In genomic region chr17:82037113-82037888, GRCh38 we compare ENCODE assay signal across 1 cellular context.
TF ChIP-seq lines count a peak whose summit lies in the region.

Gene DCXR (minus strand): TSS chr17:82037697. CDS start chr17:82037682, 15 bp downstream.

TF ChIP-seq in HepG2, 621 proteins besides CTCF, POLR2A, EP300 and RAD21 (continued from another document and continues in another):
- TF ChIP-seq TCF7L2 (IDR thresholded peaks at IDR 0.05; ENCODE audit: low read depth, low read length) (no peak), ZIK1 (CRISPR knock-in tag; IDR thresholded peaks at IDR 0.05; ENCODE audit: borderline replicate concordance, low read depth) (peak; percentile 93), JUNB (CRISPR knock-in tag; IDR thresholded peaks at IDR 0.05; ENCODE audit: borderline replicate concordance) (no peak), GATAD1 (CRISPR knock-in tag; IDR thresholded peaks at IDR 0.05) (peak; percentile 71; the same call in 1 of the 2 replicates), ZBTB49 (CRISPR knock-in tag; IDR thresholded peaks at IDR 0.05; ENCODE audit: borderline replicate concordance) (no peak), ZC3H4 (CRISPR knock-in tag; IDR thresholded peaks at IDR 0.05; ENCODE audit: borderline replicate concordance) (no peak), BCLAF1 (IDR thresholded peaks at IDR 0.05) (no peak), ZNF17 (CRISPR knock-in tag; IDR thresholded peaks at IDR 0.05) (no peak), TCF12 (IDR thresholded peaks at IDR 0.05) (no peak), TCF12 (CRISPR knock-in tag; IDR thresholded peaks at IDR 0.05) (peak; percentile 84; the same call in 1 of the 2 replicates), NR3C1 (CRISPR knock-in tag; IDR thresholded peaks at IDR 0.05) (no peak), ZBTB26 (CRISPR knock-in tag; IDR thresholded peaks at IDR 0.05; ENCODE audit: borderline replicate concordance) (peak; percentile 87; the same call in 1 of the 2 replicates), BCL3 (CRISPR knock-in tag; IDR thresholded peaks at IDR 0.05) (peak; percentile 92), DDIT3 (CRISPR knock-in tag; IDR thresholded peaks at IDR 0.05) (0 out of 2 replicates have a peak, but pooled peaks have one; percentile 54), ZNF746 (CRISPR knock-in tag; IDR thresholded peaks at IDR 0.05) (peak; percentile 47; the same call in 1 of the 2 replicates), CSRNP1 (CRISPR knock-in tag; IDR thresholded peaks at IDR 0.05) (peak; percentile 83), SIX1 (CRISPR knock-in tag; IDR thresholded peaks at IDR 0.05; ENCODE audit: borderline replicate concordance) (no peak), BRF2 (CRISPR knock-in tag; IDR thresholded peaks at IDR 0.05) (no peak), ZNF562 (CRISPR knock-in tag; IDR thresholded peaks at IDR 0.05; ENCODE audit: borderline replicate concordance) (no peak), FOXP1 (IDR thresholded peaks at IDR 0.05) (no peak), FOXP1 (CRISPR knock-in tag; IDR thresholded peaks at IDR 0.05) (peak; percentile 1; the same call in 1 of the 2 replicates), SKI (IDR thresholded peaks at IDR 0.05; ENCODE audit: partially characterized antibody) (peak; percentile 83), ETV5 (CRISPR knock-in tag; IDR thresholded peaks at IDR 0.05; ENCODE audit: borderline replicate concordance) (peak; percentile 67), ZNF33B (CRISPR knock-in tag; IDR thresholded peaks at IDR 0.05) (peak; percentile 94), DPF2 (CRISPR knock-in tag; IDR thresholded peaks at IDR 0.05; ENCODE audit: borderline replicate concordance, low read depth) (peak; percentile 43; the same call in 1 of the 2 replicates), HOXA5 (CRISPR knock-in tag; IDR thresholded peaks at IDR 0.05) (0 out of 2 replicates have a peak, but pooled peaks have one; percentile 50), HNF4G (IDR thresholded peaks at IDR 0.05; ENCODE audit: borderline replicate concordance, low read depth, low read length) (no peak), HNF4G (CRISPR knock-in tag; IDR thresholded peaks at IDR 0.05; ENCODE audit: borderline replicate concordance, low read depth) (peak; percentile 75), JDP2 (CRISPR knock-in tag; IDR thresholded peaks at IDR 0.05; ENCODE audit: borderline replicate concordance) (no peak; the same call in 1 of the 2 replicates), MAX (IDR thresholded peaks at IDR 0.05) (peak; percentile 80), ZNF878 (CRISPR knock-in tag; IDR thresholded peaks at IDR 0.05) (no peak; the same call in 1 of the 2 replicates), DBP (CRISPR knock-in tag; IDR thresholded peaks at IDR 0.05; ENCODE audit: not compliant biosample characterization) (no peak), THYN1 (CRISPR knock-in tag; IDR thresholded peaks at IDR 0.05; ENCODE audit: borderline replicate concordance, low read depth) (no peak), SALL1 (CRISPR knock-in tag; IDR thresholded peaks at IDR 0.05) (peak; percentile 94), ARID2 (CRISPR knock-in tag; IDR thresholded peaks at IDR 0.05; ENCODE audit: borderline replicate concordance) (no peak), SIN3A (IDR thresholded peaks at IDR 0.05; ENCODE audit: borderline replicate concordance, low read depth, low read length) (peak; percentile 85; the same call in 1 of the 2 replicates), ZNF552 (CRISPR knock-in tag; IDR thresholded peaks at IDR 0.05; ENCODE audit: borderline replicate concordance) (peak; percentile 57), ZNF382 (CRISPR knock-in tag; IDR thresholded peaks at IDR 0.05; ENCODE audit: borderline replicate concordance) (no peak), KAT8 (CRISPR knock-in tag; IDR thresholded peaks at IDR 0.05) (peak; percentile 82), KLF11 (CRISPR knock-in tag; IDR thresholded peaks at IDR 0.05) (peak; percentile 96; the same call in 1 of the 2 replicates), HOXA7 (CRISPR knock-in tag; IDR thresholded peaks at IDR 0.05) (no peak), ZBTB4 (CRISPR knock-in tag; IDR thresholded peaks at IDR 0.05; ENCODE audit: borderline replicate concordance) (no peak), THRA (CRISPR knock-in tag; IDR thresholded peaks at IDR 0.05; ENCODE audit: borderline replicate concordance) (no peak; the same call in 1 of the 2 replicates), NCOA2 (CRISPR knock-in tag; IDR thresholded peaks at IDR 0.05) (peak; percentile 12; the same call in 1 of the 2 replicates), ATF7-NPFF (CRISPR knock-in tag; IDR thresholded peaks at IDR 0.05; ENCODE audit: low read depth) (peak; percentile 91; the same call in 1 of the 2 replicates), HMGA1 (CRISPR knock-in tag; conservative IDR thresholded peaks at IDR 0.05) (no peak), ZNF383 (CRISPR knock-in tag; IDR thresholded peaks at IDR 0.05; ENCODE audit: borderline replicate concordance) (0 out of 2 replicates have a peak, but pooled peaks have one; percentile 84), SP2 (CRISPR knock-in tag; IDR thresholded peaks at IDR 0.05) (peak; percentile 79)
